Comparison of ENCODE assay signal across 17 cellular contexts in genomic region chr15:90497374-90497773, GRCh38. TPM values are rescaled to one million over a fixed set of nuclear protein-coding genes. Genes with fewer than 3 reads are reported as not detected.
A peak's percentile ranks its signal among the peaks of the same experiment; 100 is the strongest.
DNase-seq lines count a peak whose midpoint lies in the region; ATAC-seq and TF ChIP-seq lines count a peak whose summit lies in the region.
"Had no signal": no experiment of that assay in that cellular context is flagged by ENCODE, and none has a peak within 500 bp of the region (broad histone marks: within the 10 kb centered on the region; RNA-seq: fewer than 3 reads in every experiment).

No MANE protein-coding gene starts in this region.

- intact Hi-C loops in Right ventricle myocardium superior (cut with DNase I): no loop called here
- intact Hi-C loops in cardiac septum (cut with DNase I): loop anchor here (10.0 kb wide), 1 partner anchor 387 kb away; the partner anchor contains the start of gene FES
- intact Hi-C loops in PC-3 (cut with micrococcal nuclease): no loop called here
- intact Hi-C loops in upper lobe of right lung (cut with DNase I): loop anchor here (10.0 kb wide), 1 partner anchor 47 kb away; no protein-coding TSS in a partner anchor

- H3K4me1 ChIP-seq in PC-3 (ENCODE audit: insufficient read depth, low read length) (peaks cover 12% of the 10 kb centered on the region), upper lobe of right lung (no peaks in the 10 kb centered on the region), Karpas-422 (ENCODE audit: low read length) (no peaks in the 10 kb centered on the region)
- H3K4me1 ChIP-seq: Peyer's patch had no signal

- 0 out of 2 replicates have a peak overlapping the region, but pooled peaks have one; percentile 3 for H3K27ac ChIP-seq in PC-3 (ENCODE audit: low read length)
- H3K27ac ChIP-seq in upper lobe of right lung: no peak overlapping the region
- H3K27ac ChIP-seq in Karpas-422 (ENCODE audit: low read length): no peak overlapping the region
- H3K27ac ChIP-seq: C4-2B, KMS-11, Peyer's patch, SK-N-MC had no signal

- peak; percentile 64 for ATAC-seq in Right ventricle myocardium superior (ENCODE audit: poor library complexity)
- no peak for ATAC-seq in PC-3
- peak; percentile 20 for ATAC-seq in upper lobe of right lung

- H3K9me3 Mint-ChIP-seq in glutamatergic neuron (ENCODE audit: unreplicated experiment): peaks cover 3% of the 10 kb centered on the region

- H3K4me1 Mint-ChIP-seq in glutamatergic neuron (ENCODE audit: low read depth, unreplicated experiment): peaks cover 23% of the 10 kb centered on the region

- H4K20me1 ChIP-seq in PC-3 (ENCODE audit: low read length): no peaks in the 10 kb centered on the region
- H4K20me1 ChIP-seq in Karpas-422 (ENCODE audit: insufficient read depth, low read depth, low read length): no peaks in the 10 kb centered on the region

- POLR2A ChIA-PET in PC-3 (lab: Charles Lee; ENCODE audit: unreplicated experiment): interaction anchor here (0.5 kb wide), 1 partner anchor 18 kb away, joined by 4 read pairs; no protein-coding TSS in a partner anchor

- H2AFZ ChIP-seq in PC-3 (ENCODE audit: low read length): no peak overlapping the region
- no peak overlapping the region for H2AFZ ChIP-seq in Karpas-422 (ENCODE audit: low read length)

- H3K9me2 ChIP-seq in PC-3 (replicated peaks; ENCODE audit: low read length): no peaks in the 10 kb centered on the region
- no peaks in the 10 kb centered on the region for H3K9me2 ChIP-seq in Karpas-422 (replicated peaks; ENCODE audit: insufficient read depth, low read length)

- TF ChIP-seq CTCF in PC-3 (conservative IDR thresholded peaks at IDR 0.05; ENCODE audit: low read depth, low read length) (no peak), glutamatergic neuron (IDR thresholded peaks at IDR 0.05; ENCODE audit: partially characterized antibody, unreplicated experiment) (no peak), upper lobe of right lung (IDR thresholded peaks at IDR 0.05) (no peak)

- H3K79me2 ChIP-seq in PC-3 (ENCODE audit: low read length): no peaks in the 10 kb centered on the region
- H3K79me2 ChIP-seq in Karpas-422 (ENCODE audit: low read length): no peaks in the 10 kb centered on the region

- H3K4me3 ChIP-seq in PC-3 (ENCODE audit: low read length): no peak overlapping the region
- no peak overlapping the region for H3K4me3 ChIP-seq in upper lobe of right lung
- no peak overlapping the region for H3K4me3 ChIP-seq in Karpas-422 (ENCODE audit: low read length)
- H3K4me3 ChIP-seq: Peyer's patch, SK-N-MC had no signal

- H3K9me3 ChIP-seq in PC-3 (ENCODE audit: low read length) (no peaks in the 10 kb centered on the region), upper lobe of right lung (no peaks in the 10 kb centered on the region), Karpas-422 (ENCODE audit: low read length) (no peaks in the 10 kb centered on the region)
- H3K9me3 ChIP-seq: Peyer's patch had no signal

- H3F3A ChIP-seq in PC-3 (ENCODE audit: low read length, unreplicated experiment): no peaks in the 10 kb centered on the region

- no TSS peak for BruUV-seq in PC-3 (replicated peaks; lab: Mats Ljungman, UMichigan)

- CTCF ChIA-PET in PC-3 (lab: Charles Lee): interaction anchor here (0.5 kb wide), 1 partner anchor 178 kb away, joined by 3 read pairs; no protein-coding TSS in a partner anchor

- peak overlapping the region; percentile 62 for H3K27ac Mint-ChIP-seq in glutamatergic neuron (ENCODE audit: unreplicated experiment)

- H3K36me3 ChIP-seq in PC-3 (ENCODE audit: low read depth, low read length) (peaks cover 58% of the 10 kb centered on the region), upper lobe of right lung (peaks cover 100% of the 10 kb centered on the region), Karpas-422 (ENCODE audit: insufficient read depth, low read length) (peaks cover 9% of the 10 kb centered on the region; the same call in 1 of the 2 replicates)

- no peak for DNase-seq in Right ventricle myocardium superior
- no peak for DNase-seq in cardiac septum (ENCODE audit: low spot score)
- DNase-seq in PC-3: no peak
- no peak for DNase-seq in glutamatergic neuron
- DNase-seq in upper lobe of right lung: no peak
- no peak for DNase-seq in HuH-7.5 (ENCODE audit: low spot score)
- DNase-seq in Karpas-422: no peak
- DNase-seq in epidermal melanocyte (ENCODE audit: insufficient read length, low spot score): no peak
- DNase-seq: ACHN, DMS79, MM.1S, NCI-H1436 treated with DMSO at 0.1 percent for 48 hours, NCI-H446 had no signal

- H3K9ac ChIP-seq in PC-3 (ENCODE audit: low read length): no peak overlapping the region
- H3K9ac ChIP-seq in Karpas-422 (ENCODE audit: low read length): no peak overlapping the region
- H3K9ac ChIP-seq: KMS-11 had no signal

- no peaks in the 10 kb centered on the region for H3K27me3 Mint-ChIP-seq in glutamatergic neuron (ENCODE audit: unreplicated experiment)

- H3K4me2 ChIP-seq in PC-3 (ENCODE audit: low read length): 0 out of 2 replicates have a peak overlapping the region, but pooled peaks have one; percentile 14
- H3K4me2 ChIP-seq in Karpas-422 (ENCODE audit: low read depth, low read length, poor library complexity, severe bottlenecking): no peak overlapping the region
- H3K4me2 ChIP-seq: KMS-11 had no signal

- peaks cover 10% of the 10 kb centered on the region for H3K36me3 Mint-ChIP-seq in glutamatergic neuron (ENCODE audit: unreplicated experiment)

- H3K27me3 ChIP-seq in PC-3 (ENCODE audit: low read length) (no peaks in the 10 kb centered on the region), upper lobe of right lung (no peaks in the 10 kb centered on the region), Karpas-422 (ENCODE audit: low read length) (no peaks in the 10 kb centered on the region)
- H3K27me3 ChIP-seq: Peyer's patch had no signal

- peak overlapping the region; percentile 17 for H3K4me3 Mint-ChIP-seq in glutamatergic neuron (ENCODE audit: unreplicated experiment)

RNA-seq across cellular contexts. Expression of gene CRTC3, which starts 32.3 kb away (rescaled TPM):
- 27.2 TPM for total RNA-seq in Right ventricle myocardium superior
- 30.4 TPM for total RNA-seq in cardiac septum
- 12.4 and 18.8 TPM in 2 replicates for total RNA-seq in PC-3 (2014; rRNA removed)
- 50.1 TPM for total RNA-seq in glutamatergic neuron (ENCODE audit: unreplicated experiment)
- 49.0 TPM for total RNA-seq in upper lobe of right lung
- 27.7 and 39.7 TPM in 2 replicates for total RNA-seq in Karpas-422 (2014; rRNA removed; shearing (Covaris generic); ENCODE audit: low replicate concordance)

Comparison
In these comparisons a context has a peak if more than half of its experiments do, and no peak if none do; other contexts are left out.
1. intact Hi-C loops: an anchor here in cardiac septum (10.0 kb wide) and upper lobe of right lung (10.0 kb wide); none called in Right ventricle myocardium superior and PC-3.